ENCODE assay signal across 17 cellular contexts in the genomic region with DNA sequence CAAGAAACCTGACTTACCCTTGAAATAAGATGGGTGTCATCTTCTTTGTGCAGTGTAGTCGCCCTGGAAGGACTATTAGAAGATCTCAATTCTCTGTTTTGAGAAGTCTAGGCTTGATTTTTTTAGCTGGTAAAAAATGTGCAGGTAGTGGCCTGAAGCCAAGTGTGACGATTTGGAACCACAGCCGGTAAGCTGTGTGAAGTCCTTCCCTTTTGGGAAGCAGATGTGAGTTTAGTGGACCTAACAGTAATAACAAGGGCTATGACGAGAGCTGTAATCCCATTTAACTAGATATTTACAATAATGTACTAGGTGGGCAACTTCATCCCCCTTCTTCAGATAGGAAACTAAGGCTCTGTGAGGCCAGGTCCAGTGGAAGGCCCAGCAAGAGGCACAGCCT.
DNase-seq lines count a peak whose midpoint lies in the region; ATAC-seq, FAIRE-seq and TF ChIP-seq lines count a peak whose summit lies in the region.
"Had no signal": no experiment of that assay in that cellular context is flagged by ENCODE, and none has a peak within 500 bp of the region (broad histone marks: within the 10 kb centered on the region; RNA-seq: fewer than 3 reads in every experiment).

No MANE protein-coding gene starts in this region.

- H2AFZ ChIP-seq in astrocyte (ENCODE audit: low read depth, low read length): no peak overlapping the region
- H2AFZ ChIP-seq in smooth muscle cell (ENCODE audit: low read depth): peak overlapping the region; percentile 49

- TF ChIP-seq POLR2A in sigmoid colon (IDR thresholded peaks at IDR 0.05) (no peak), erythroblast (IDR thresholded peaks at IDR 0.05; ENCODE audit: low read length) (no peak)

- H4K20me1 ChIP-seq in astrocyte (ENCODE audit: insufficient read depth, low read length) (no peaks in the 10 kb centered on the region), smooth muscle cell (ENCODE audit: low read depth) (no peaks in the 10 kb centered on the region)

- H3K9me3 Mint-ChIP-seq in astrocyte (ENCODE audit: unreplicated experiment): peaks cover 4% of the 10 kb centered on the region
- H3K9me3 Mint-ChIP-seq in CD4-positive, alpha-beta T cell: no peaks in the 10 kb centered on the region

- H3K9ac ChIP-seq in astrocyte (ENCODE audit: low read length) (no peak overlapping the region), kidney (ENCODE audit: low read length in 2 of 2) (no peak overlapping the region), smooth muscle cell (ENCODE audit: low read depth) (peak overlapping the region; percentile 54)
- H3K9ac ChIP-seq: KMS-11 had no signal

- no peak for TF ChIP-seq EP300 in sigmoid colon (IDR thresholded peaks at IDR 0.05)

- H3K4me1 Mint-ChIP-seq in astrocyte (ENCODE audit: low read depth, unreplicated experiment): peaks cover 32% of the 10 kb centered on the region
- H3K4me1 Mint-ChIP-seq in CD4-positive, alpha-beta T cell (ENCODE audit: low read depth): no peaks in the 10 kb centered on the region

- H3K4me2 ChIP-seq in astrocyte (ENCODE audit: low read length) (no peak overlapping the region), smooth muscle cell (peak overlapping the region; percentile 72)
- H3K4me2 ChIP-seq: KMS-11 had no signal

- H3K27me3 ChIP-seq in astrocyte (ENCODE audit: insufficient read depth, low read length) (no peaks in the 10 kb centered on the region), smooth muscle cell (ENCODE audit: low read depth) (no peaks in the 10 kb centered on the region), sigmoid colon (no peaks in the 10 kb centered on the region)
- no peaks in the 10 kb centered on the region for H3K27me3 ChIP-seq in CD4-positive, alpha-beta T cell (ENCODE audit: control insufficient read depth, insufficient read depth, low read length)
- H3K27me3 ChIP-seq: adrenal gland had no signal

- CTCF ChIA-PET in CD4-positive, alpha-beta T cell (lab: Charles Lee): no interaction called here

- POLR2A ChIA-PET in CD4-positive, alpha-beta T cell (lab: Charles Lee): no interaction called here

- no peak for ATAC-seq in CD4-positive, alpha-beta T cell (ENCODE audit: poor library complexity)
- no peak for ATAC-seq in HG03571 (IDR thresholded peaks at IDR 0.05; ENCODE audit: unreplicated experiment)
- ATAC-seq: GM12878 had no signal

- H3F3A ChIP-seq in smooth muscle cell (ENCODE audit: low read depth): peaks cover 40% of the 10 kb centered on the region

- TF ChIP-seq CTCF in astrocyte (IDR thresholded peaks at IDR 0.05; ENCODE audit: insufficient read depth, low read depth, low read length) (no peak), kidney (IDR thresholded peaks at IDR 0.05; ENCODE audit: borderline replicate concordance, extremely low read depth, insufficient read depth) (no peak), smooth muscle cell (IDR thresholded peaks at IDR 0.05; ENCODE audit: borderline replicate concordance, insufficient read depth, poor library complexity, severe bottlenecking) (no peak), sigmoid colon (IDR thresholded peaks at IDR 0.05) (no peak)
- no peak for TF ChIP-seq CTCF in CD4-positive, alpha-beta T cell (IDR thresholded peaks at IDR 0.05)

- no peaks in the 10 kb centered on the region for H3K36me3 Mint-ChIP-seq in astrocyte (ENCODE audit: low read depth, unreplicated experiment)
- H3K36me3 Mint-ChIP-seq in CD4-positive, alpha-beta T cell (ENCODE audit: low read depth): no peaks in the 10 kb centered on the region

- H3K9me3 ChIP-seq in astrocyte (ENCODE audit: insufficient read depth, low read depth, low read length) (no peaks in the 10 kb centered on the region), kidney (ENCODE audit: control insufficient read depth in 1 of 2, low read length in 2 of 2) (no peaks in the 10 kb centered on the region), smooth muscle cell (replicated peaks; ENCODE audit: low read depth) (no peaks in the 10 kb centered on the region), sigmoid colon (no peaks in the 10 kb centered on the region)
- no peaks in the 10 kb centered on the region for H3K9me3 ChIP-seq in CD4-positive, alpha-beta T cell (ENCODE audit: control insufficient read depth, low read length)
- H3K9me3 ChIP-seq: adrenal gland had no signal

- no peaks in the 10 kb centered on the region for H3K79me2 ChIP-seq in astrocyte (ENCODE audit: insufficient read depth, low read length)
- no peaks in the 10 kb centered on the region for H3K79me2 ChIP-seq in smooth muscle cell (ENCODE audit: low read depth)

- peak overlapping the region; percentile 14 for H3K27ac Mint-ChIP-seq in astrocyte (ENCODE audit: unreplicated experiment)
- no peak overlapping the region for H3K27ac Mint-ChIP-seq in CD4-positive, alpha-beta T cell

- H3K27ac ChIP-seq in astrocyte (ENCODE audit: low read depth, low read length) (peak overlapping the region; percentile 43), kidney (ENCODE audit: low read depth in 2 of 2, low read length in 2 of 2) (peak overlapping the region; percentile 63 to 87), smooth muscle cell (ENCODE audit: low read depth) (peak overlapping the region; percentile 79), sigmoid colon (no peak overlapping the region)
- no peak overlapping the region for H3K27ac ChIP-seq in CD4-positive, alpha-beta T cell (ENCODE audit: low read depth, low read length)
- H3K27ac ChIP-seq: adrenal gland, C4-2B, KMS-11 had no signal

- 51% methylated on average over 4 of the region's 4 CpGs for WGBS in smooth muscle cell (ENCODE audit: low lambda C conversion rate)
- 48 to 51% methylated on average over 4 of the region's 4 CpGs for WGBS in sigmoid colon, 2 donors

- H3K4me3 ChIP-seq in astrocyte (ENCODE audit: insufficient read depth, low read depth, low read length) (no peak overlapping the region), kidney (ENCODE audit: low read length in 2 of 2) (no peak overlapping the region), smooth muscle cell (no peak overlapping the region), sigmoid colon (no peak overlapping the region)
- H3K4me3 ChIP-seq: adrenal gland, GM12878 had no signal

- intact Hi-C loops in kidney (cut with DNase I) (no loop called here), sigmoid colon (cut with DNase I) (no loop called here)
- intact Hi-C loops in CD4-positive, alpha-beta T cell (cut with DNase I, micrococcal nuclease): no loop called here

- FAIRE-seq in astrocyte (lab: Jason Lieb, UNC): no peak
- no peak for FAIRE-seq in kidney (lab: Jason Lieb, UNC)
- FAIRE-seq: GM12878 had no signal

- peaks cover 3% of the 10 kb centered on the region for H3K27me3 Mint-ChIP-seq in astrocyte (ENCODE audit: low read depth, unreplicated experiment)
- H3K27me3 Mint-ChIP-seq in CD4-positive, alpha-beta T cell: peaks cover 7% of the 10 kb centered on the region

- H3K36me3 ChIP-seq in astrocyte (ENCODE audit: insufficient read depth, low read length) (no peaks in the 10 kb centered on the region), kidney (ENCODE audit: control insufficient read depth in 1 of 2, insufficient read depth in 2 of 2, low read length in 2 of 2) (no peaks in the 10 kb centered on the region), smooth muscle cell (ENCODE audit: low read depth) (no peaks in the 10 kb centered on the region), sigmoid colon (no peaks in the 10 kb centered on the region)
- H3K36me3 ChIP-seq: adrenal gland had no signal

- no peak overlapping the region for H3K4me3 Mint-ChIP-seq in astrocyte (ENCODE audit: unreplicated experiment)
- H3K4me3 Mint-ChIP-seq in CD4-positive, alpha-beta T cell: no peak overlapping the region

- peaks cover 19% of the 10 kb centered on the region for H3K4me1 ChIP-seq in astrocyte (ENCODE audit: insufficient read depth, low read length)
- peaks cover 35 to 44% of the 10 kb centered on the region in 2 donors for H3K4me1 ChIP-seq in kidney (ENCODE audit: control insufficient read depth in 1 of 2, insufficient read depth in 1 of 2, low read depth in 1 of 2, low read length in 2 of 2)
- H3K4me1 ChIP-seq in smooth muscle cell (ENCODE audit: low read depth): peaks cover 42% of the 10 kb centered on the region
- peaks cover 0 to 3% (median 0%) of the 10 kb centered on the region in 4 donors for H3K4me1 ChIP-seq in sigmoid colon
- H3K4me1 ChIP-seq: adrenal gland had no signal

- peak; percentile 44 for DNase-seq in LHCN-M2 (ENCODE audit: low read depth)
- DNase-seq in astrocyte (ENCODE audit: low read depth): no peak
- DNase-seq in kidney: no peak
- DNase-seq in smooth muscle cell (lab: John Stamatoyannopoulos, UW; ENCODE audit: unreplicated experiment): no peak
- no peak for DNase-seq in CD4-positive, alpha-beta T cell
- DNase-seq in sigmoid colon: no peak
- DNase-seq in erythroblast (lab: John Stamatoyannopoulos, UW): no peak
- DNase-seq: activated CD4-positive, alpha-beta T cell treated with anti-CD3 and anti-CD28 coated beads for 48 hours; adrenal gland; EL; occipital lobe; stimulated activated CD4-positive, alpha-beta T cell treated with anti-CD3 and anti-CD28 coated beads, Interleukin-12 subunit alpha, Interleukin-12 subunit beta, amount 100 ng/mL, for 4 hours; substantia nigra had no signal

Comparison
In these comparisons a context has a peak if more than half of its experiments do, and no peak if none do; other contexts are left out.
1. H3K27ac ChIP-seq: peak in astrocyte (single experiment), kidney (2 of 2) and smooth muscle cell (single experiment); none in CD4-positive, alpha-beta T cell (single experiment) and sigmoid colon (0 of 4).